1 cellular context compared by ENCODE assay signal in the genomic region with DNA sequence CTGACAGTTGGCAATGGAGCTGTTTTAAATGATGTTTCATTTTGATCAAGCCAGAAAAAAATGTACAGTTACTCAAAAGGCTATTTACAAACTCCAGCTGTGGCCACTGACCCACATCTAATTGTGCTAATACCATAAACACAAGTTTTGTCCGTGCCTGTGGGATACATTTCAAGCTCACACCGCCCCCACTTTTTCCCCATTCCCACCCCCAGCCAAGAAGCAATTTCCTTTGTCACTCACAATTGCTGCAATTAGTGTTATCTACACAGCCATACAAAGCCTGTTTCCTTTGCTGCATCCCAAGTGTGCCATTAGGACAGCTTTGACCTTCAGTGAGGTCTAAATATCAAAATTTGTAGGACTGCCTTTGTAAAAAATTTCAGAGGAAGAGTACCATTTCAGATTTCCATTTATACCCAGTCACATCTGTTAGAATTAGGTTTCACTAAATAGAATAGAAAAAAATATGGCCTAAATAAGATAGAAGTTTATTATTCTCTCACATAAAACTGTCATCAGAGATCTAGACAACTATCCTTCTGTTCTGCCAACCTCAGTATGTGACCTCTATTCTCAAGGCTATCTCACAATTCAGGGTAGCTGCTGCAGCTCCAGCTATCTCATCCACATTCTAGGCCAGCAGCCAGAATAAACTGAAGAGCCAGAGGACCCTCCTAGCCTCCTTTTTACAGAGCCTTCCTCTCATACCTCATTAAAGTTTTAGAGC.
TF ChIP-seq lines count a peak whose summit lies in the region.

No MANE protein-coding gene starts in this region.

TF ChIP-seq in K562, 482 proteins besides CTCF, POLR2A, EP300 and RAD21 (continued from another document):
- TF ChIP-seq NFE2 (IDR thresholded peaks at IDR 0.05; ENCODE audit: low read depth), result peak; percentile 57; the same call in 1 of the 2 replicates
- peak; percentile 75 for TF ChIP-seq TEAD4 (IDR thresholded peaks at IDR 0.05; ENCODE audit: low read length)
- TF ChIP-seq TEAD4 (CRISPR knock-in tag; IDR thresholded peaks at IDR 0.05; ENCODE audit: borderline replicate concordance), result no peak
- no peak for TF ChIP-seq ILF3 (IDR thresholded peaks at IDR 0.05; ENCODE audit: borderline replicate concordance)
- 0 out of 2 replicates have a peak, but pooled peaks have one; percentile 60 for TF ChIP-seq DMBX1 (CRISPR knock-in tag; IDR thresholded peaks at IDR 0.05; ENCODE audit: borderline replicate concordance)
- no peak for TF ChIP-seq PRMT5 (CRISPR knock-in tag; IDR thresholded peaks at IDR 0.05)
- TF ChIP-seq, protein P1, sequence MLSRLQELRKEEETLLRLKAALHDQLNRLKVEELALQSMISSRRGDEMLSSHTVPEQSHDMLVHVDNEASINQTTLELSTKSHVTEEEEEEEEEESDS (CRISPR knock-in tag; IDR thresholded peaks at IDR 0.05), result no peak
- TF ChIP-seq, protein P2, sequence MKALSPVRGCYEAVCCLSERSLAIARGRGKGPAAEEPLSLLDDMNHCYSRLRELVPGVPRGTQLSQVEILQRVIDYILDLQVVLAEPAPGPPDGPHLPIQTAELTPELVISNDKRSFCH (CRISPR knock-in tag; IDR thresholded peaks at IDR 0.05), result no peak
- TF ChIP-seq, protein P2 (tag; IDR thresholded peaks at IDR 0.05), result peak; percentile 67; the same call in 1 of the 2 replicates
- TF ChIP-seq ARID1B (IDR thresholded peaks at IDR 0.05), result peak; percentile 78
TF ChIP-seq in K562: peak in this region for 32.
